In genomic region chr3:122183893-122184590, GRCh38 we compare ENCODE assay signal across 12 cellular contexts. TPM values are rescaled to one million over a fixed set of nuclear protein-coding genes. Genes with fewer than 3 reads are reported as not detected.
DNase-seq lines count a peak whose midpoint lies in the region; ATAC-seq, FAIRE-seq and TF ChIP-seq lines count a peak whose summit lies in the region.
"Had no signal": no experiment of that assay in that cellular context is flagged by ENCODE, and none has a peak within 500 bp of the region (broad histone marks: within the 10 kb centered on the region; RNA-seq: fewer than 3 reads in every experiment).

No MANE protein-coding gene starts in this region.

- TF ChIP-seq RAD21 in GM12878 (IDR thresholded peaks at IDR 0.05; ENCODE audit: insufficient read depth, low read depth, low read length) = no peak

- no peak for DNase-seq in activated naive CD4-positive, alpha-beta T cell treated with anti-CD3 and anti-CD28 coated beads, Interleukin-2, amount 10 ng/mL, durations not matched to agents 7 days and 5 days
- DNase-seq in activated naive CD4-positive, alpha-beta T cell treated with Interleukin-2 at 50 U/mL for 16 hours = no peak
- DNase-seq in GM12878 (ENCODE audit: low read depth, low spot score) = no peak
- DNase-seq in left lobe of liver (ENCODE audit: low spot score) = no peak
- DNase-seq in transverse colon = no peak
- no peak for DNase-seq in pons (ENCODE audit: low spot score)
- DNase-seq in NCI-H2171 (lab: John Stamatoyannopoulos, UW) = no peak
- DNase-seq: SIG-M5 had no signal

- peak overlapping the region; percentile 12 for H3K4me2 ChIP-seq in GM12878 (ENCODE audit: control insufficient read depth, insufficient read depth)

- H2AFZ ChIP-seq in GM12878 (ENCODE audit: control insufficient read depth, low read depth, low read length) = no peak overlapping the region; the same call in none of the 2 replicates

- TF ChIP-seq POLR2A in GM12878 (IDR thresholded peaks at IDR 0.05; ENCODE audit: low read depth, low read length) (no peak), transverse colon (IDR thresholded peaks at IDR 0.05) (no peak)

- H3K27ac ChIP-seq in GM12878 (ENCODE audit: control insufficient read depth, insufficient read depth) (no peak overlapping the region), transverse colon (no peak overlapping the region)

- H3K9ac ChIP-seq in GM12878 (ENCODE audit: control insufficient read depth, insufficient read depth, low read length) = no peak overlapping the region

- no peaks in the 10 kb centered on the region for H3K79me2 ChIP-seq in GM12878 (ENCODE audit: control insufficient read depth, insufficient read depth, low read length)

- H3K9me3 Mint-ChIP-seq in activated naive CD4-positive, alpha-beta T cell treated with anti-CD3 and anti-CD28 coated beads, Interleukin-2, amount 10 ng/mL, durations not matched to agents 7 days and 5 days = no peaks in the 10 kb centered on the region
- H3K9me3 Mint-ChIP-seq: activated naive CD4-positive, alpha-beta T cell treated with anti-CD3 and anti-CD28 coated beads, Interleukin-2, amount 50 U/mL, for 24 hours had no signal

- 8% methylated on average over 62 of the region's 64 CpGs for WGBS in GM12878 (ENCODE audit: insufficient coverage, insufficient replicate concordance, low lambda C conversion rate, missing lambda C conversion rate)
- WGBS in transverse colon (ENCODE audit: low coverage in 1 of 2), 2 donors = 10% methylated on average over 47 of the region's 64 CpGs; no CpG with 5 or more reads in 1 of the 2 donors

- in situ Hi-C loops in GM12878 (cut with MboI) = no loop called here
- in situ Hi-C loops in transverse colon (cut with MboI; ENCODE audit: low pct_ligation_motif_present in 1 of 4, low pct_unique_long_range_greater_than_20kb in 1 of 4, low sequenced_read_pairs in 3 of 4) = no loop called here

- intact Hi-C loops in GM12878 (cut with micrococcal nuclease; ENCODE audit: unreplicated experiment) = no loop called here
- intact Hi-C loops in transverse colon (cut with DNase I; ENCODE audit: low total_unique reads) = no loop called here

- no peaks in the 10 kb centered on the region for H4K20me1 ChIP-seq in GM12878 (ENCODE audit: control insufficient read depth, insufficient read depth)

- no peak for FAIRE-seq in GM12878 (lab: Jason Lieb, UNC)
- FAIRE-seq: small intestine had no signal

- no peaks in the 10 kb centered on the region for H3K36me3 Mint-ChIP-seq in activated naive CD4-positive, alpha-beta T cell treated with anti-CD3 and anti-CD28 coated beads, Interleukin-2, amount 10 ng/mL, durations not matched to agents 7 days and 5 days
- H3K36me3 Mint-ChIP-seq: activated naive CD4-positive, alpha-beta T cell treated with anti-CD3 and anti-CD28 coated beads, Interleukin-2, amount 50 U/mL, for 24 hours had no signal

- BruUV-seq in GM12878 (replicated peaks; lab: Mats Ljungman, UMichigan) = no TSS peak

- H3K4me3 Mint-ChIP-seq in activated naive CD4-positive, alpha-beta T cell treated with anti-CD3 and anti-CD28 coated beads, Interleukin-2, amount 10 ng/mL, durations not matched to agents 7 days and 5 days = peak overlapping the region; percentile 21
- H3K4me3 Mint-ChIP-seq: activated naive CD4-positive, alpha-beta T cell treated with anti-CD3 and anti-CD28 coated beads, Interleukin-2, amount 50 U/mL, for 24 hours had no signal

- no peak for TF ChIP-seq EP300 in GM12878 (IDR thresholded peaks at IDR 0.05; ENCODE audit: borderline replicate concordance in 1 of 2, control insufficient read depth in 1 of 2, low read depth in 2 of 2, low read length in 2 of 2)
- no peak for TF ChIP-seq EP300 in transverse colon (IDR thresholded peaks at IDR 0.05; ENCODE audit: low read depth)

- POLR2A ChIA-PET in GM12878 (lab: Charles Lee) = no interaction called here

- peak overlapping the region; percentile 59 for H3K4me3 ChIP-seq in GM12878
- peak overlapping the region in 3 of 4 donors; percentile 15 to 45 (median 19) for H3K4me3 ChIP-seq in transverse colon

- RAD21 ChIA-PET in GM12878 (lab: Charles Lee; ENCODE audit: unreplicated experiment) = interaction anchor here (0.6 to 1.5 kb wide), 3 partner anchors 50 to 75 kb away, joined by 3 to 6 read pairs (median 3); no protein-coding TSS in a partner anchor

- H3K36me3 ChIP-seq in GM12878 (ENCODE audit: control insufficient read depth in 2 of 2, insufficient read depth in 2 of 2, low read length in 1 of 2) (no peaks in the 10 kb centered on the region), transverse colon (no peaks in the 10 kb centered on the region)

- H3K27me3 Mint-ChIP-seq in activated naive CD4-positive, alpha-beta T cell treated with anti-CD3 and anti-CD28 coated beads, Interleukin-2, amount 10 ng/mL, durations not matched to agents 7 days and 5 days = peaks cover 71% of the 10 kb centered on the region

- H3K27me3 ChIP-seq in GM12878 (replicated peaks in 1 of 2; ENCODE audit: control insufficient read depth in 2 of 2, insufficient read depth in 2 of 2, low read length in 1 of 2) (peaks cover 0 to 9% of the 10 kb centered on the region in 2 experiments; a peak in 2 of 4 replicates), transverse colon (peaks cover 42% of the 10 kb centered on the region)

- H3K27ac Mint-ChIP-seq in activated naive CD4-positive, alpha-beta T cell treated with anti-CD3 and anti-CD28 coated beads, Interleukin-2, amount 10 ng/mL, durations not matched to agents 7 days and 5 days = no peak overlapping the region
- H3K27ac Mint-ChIP-seq: activated naive CD4-positive, alpha-beta T cell treated with anti-CD3 and anti-CD28 coated beads, Interleukin-2, amount 50 U/mL, for 24 hours had no signal

- no peaks in the 10 kb centered on the region for H3K9me3 ChIP-seq in GM12878 (replicated peaks; ENCODE audit: control insufficient read depth, insufficient read depth, low read length)
- no peaks in the 10 kb centered on the region for H3K9me3 ChIP-seq in transverse colon

- H3K4me1 Mint-ChIP-seq in activated naive CD4-positive, alpha-beta T cell treated with anti-CD3 and anti-CD28 coated beads, Interleukin-2, amount 10 ng/mL, durations not matched to agents 7 days and 5 days = peaks cover 5% of the 10 kb centered on the region

- CTCF ChIA-PET in activated naive CD4-positive, alpha-beta T cell treated with anti-CD3 and anti-CD28 coated beads, Interleukin-2, amount 10 ng/mL, durations not matched to agents 7 days and 5 days (lab: Charles Lee) = interaction anchor here (1.1 kb wide), 1 partner anchor 75 kb away, joined by 3 read pairs; no protein-coding TSS in a partner anchor
- CTCF ChIA-PET in GM12878 (lab: Yijun Ruan, JAX) = interaction anchor here (1.2 kb wide), 1 partner anchor 83 kb away, joined by 3 read pairs; no protein-coding TSS in a partner anchor

- SMC1A ChIA-PET in GM12878 (lab: Charles Lee; ENCODE audit: uncharacterized antibody, unreplicated experiment) = interaction anchor here (0.6 to 0.8 kb wide), 5 partner anchors 9 to 721 kb away, joined by 3 read pairs; no protein-coding TSS in a partner anchor

- H3K4me1 ChIP-seq in GM12878 (ENCODE audit: control insufficient read depth, insufficient read depth, low read length) (0 out of 2 replicates have a peak, but pooled peaks cover 4% of the 10 kb centered on the region), transverse colon (peaks cover 0 to 25% (median 16%) of the 10 kb centered on the region in 4 donors)

- ATAC-seq in GM12878 (peak; percentile 73), left lobe of liver (peak; percentile 41), HG02852 (IDR thresholded peaks at IDR 0.05; ENCODE audit: unreplicated experiment) (no peak)

- no peak for TF ChIP-seq CTCF in GM12878 (IDR thresholded peaks at IDR 0.05 in 2 of 3, conservative IDR thresholded peaks at IDR 0.05 in 1 of 3; ENCODE audit: control insufficient read depth in 2 of 3, extremely low read depth in 1 of 3, insufficient read depth in 1 of 3, low read depth in 3 of 3, low read length in 3 of 3)
- no peak for TF ChIP-seq CTCF in transverse colon (IDR thresholded peaks at IDR 0.05)

TF ChIP-seq in GM12878, 131 proteins besides CTCF, POLR2A, EP300 and RAD21 (continues in another document):
- TF ChIP-seq EGR1 (IDR thresholded peaks at IDR 0.05; ENCODE audit: borderline replicate concordance in 1 of 2, low read depth in 2 of 2, low read length in 2 of 2) (no peak), NFXL1 (IDR thresholded peaks at IDR 0.05; ENCODE audit: borderline replicate concordance) (no peak), JUND (IDR thresholded peaks at IDR 0.05; ENCODE audit: low read depth, low read length) (no peak), IKZF1 (conservative IDR thresholded peaks at IDR 0.05) (peak; percentile 40; the same call in 1 of the 2 replicates), EZH2 (IDR thresholded peaks at IDR 0.05; ENCODE audit: borderline replicate concordance, control insufficient read depth, low read depth, low read length) (no peak), CREB1 (IDR thresholded peaks at IDR 0.05; ENCODE audit: low read depth) (no peak), NFIC (IDR thresholded peaks at IDR 0.05; ENCODE audit: low read depth, low read length) (no peak)
- TF ChIP-seq, protein P1, sequence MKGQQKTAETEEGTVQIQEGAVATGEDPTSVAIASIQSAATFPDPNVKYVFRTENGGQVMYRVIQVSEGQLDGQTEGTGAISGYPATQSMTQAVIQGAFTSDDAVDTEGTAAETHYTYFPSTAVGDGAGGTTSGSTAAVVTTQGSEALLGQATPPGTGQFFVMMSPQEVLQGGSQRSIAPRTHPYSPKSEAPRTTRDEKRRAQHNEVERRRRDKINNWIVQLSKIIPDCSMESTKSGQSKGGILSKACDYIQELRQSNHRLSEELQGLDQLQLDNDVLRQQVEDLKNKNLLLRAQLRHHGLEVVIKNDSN (IDR thresholded peaks at IDR 0.05; ENCODE audit: borderline replicate concordance, extremely low read length, insufficient read depth, low read depth, low read length) = no peak

RNA-seq across cellular contexts. Expression of gene CASR, which starts 0.6 kb away (rescaled TPM):
- 0.10 and 0.35 TPM in 2 replicates for total RNA-seq in GM12878 (2013; cell fraction: nucleolus; rRNA removed)
- 0.05 and 0.06 TPM in 2 replicates for total RNA-seq in GM12878 (2014; rRNA removed)
- total RNA-seq in GM12878 (2014; rRNA removed; fragmentation: Illumina TruSeq; extraction: Trizol) = 0.04 and 0.05 TPM in 2 replicates
- total RNA-seq in GM12878 (2021) = 0.13 and 0.27 TPM in 2 replicates
- 0.14 TPM for polyA plus RNA-seq in GM12878 (2011; ENCODE audit: low read depth)
- 0.07 and 0.22 TPM in 2 replicates for polyA plus RNA-seq in GM12878 (2011; rRNA removed)
- 0.08 and 0.10 TPM in 2 replicates for polyA plus RNA-seq in GM12878 (2011; cell fraction: cytosol; rRNA removed)
- 0.19 and 0.25 TPM in 2 replicates for polyA plus RNA-seq in GM12878 (2011; cell fraction: nucleus; rRNA removed)
- polyA plus RNA-seq in GM12878 (2012) = 0.14 and 0.25 TPM in 2 replicates
- polyA plus RNA-seq in GM12878 (2014; fragmentation: Illumina TruSeq; extraction: Trizol) = 0.13 and 0.81 TPM in 2 replicates
- under 1 TPM; 0.04 to 0.37 TPM for polyA plus RNA-seq in GM12878 (2014; fragmentation: Nextera tagmentation; extraction: Ambion mirVana)
- polyA plus RNA-seq in GM12878 (2014; rRNA removed) = 0.08 and 0.09 TPM in 2 replicates
- under 1 TPM; 0.09 to 0.15 TPM for polyA plus RNA-seq in GM12878 (2016; fragmentation: Nextera tagmentation; extraction: Ambion mirVana)
- 0.21 and 0.29 TPM in 2 replicates for polyA minus RNA-seq in GM12878 (2011; rRNA and poly(A)+ RNA removed)
- polyA minus RNA-seq in GM12878 (2011; cell fraction: cytosol; rRNA and poly(A)+ RNA removed) = not detected in 2 replicates
- 0.19 and 0.24 TPM in 2 replicates for polyA minus RNA-seq in GM12878 (2011; cell fraction: nucleus; rRNA and poly(A)+ RNA removed)
- total RNA-seq in left lobe of liver = 0.30 TPM
- total RNA-seq in transverse colon = 1 to 10 TPM in 1 of 4 donors, under 1 TPM in 1, not detected in 2; 0.37 to 1.4 TPM
- polyA plus RNA-seq: BJ had no signal
